In the genomic region with DNA sequence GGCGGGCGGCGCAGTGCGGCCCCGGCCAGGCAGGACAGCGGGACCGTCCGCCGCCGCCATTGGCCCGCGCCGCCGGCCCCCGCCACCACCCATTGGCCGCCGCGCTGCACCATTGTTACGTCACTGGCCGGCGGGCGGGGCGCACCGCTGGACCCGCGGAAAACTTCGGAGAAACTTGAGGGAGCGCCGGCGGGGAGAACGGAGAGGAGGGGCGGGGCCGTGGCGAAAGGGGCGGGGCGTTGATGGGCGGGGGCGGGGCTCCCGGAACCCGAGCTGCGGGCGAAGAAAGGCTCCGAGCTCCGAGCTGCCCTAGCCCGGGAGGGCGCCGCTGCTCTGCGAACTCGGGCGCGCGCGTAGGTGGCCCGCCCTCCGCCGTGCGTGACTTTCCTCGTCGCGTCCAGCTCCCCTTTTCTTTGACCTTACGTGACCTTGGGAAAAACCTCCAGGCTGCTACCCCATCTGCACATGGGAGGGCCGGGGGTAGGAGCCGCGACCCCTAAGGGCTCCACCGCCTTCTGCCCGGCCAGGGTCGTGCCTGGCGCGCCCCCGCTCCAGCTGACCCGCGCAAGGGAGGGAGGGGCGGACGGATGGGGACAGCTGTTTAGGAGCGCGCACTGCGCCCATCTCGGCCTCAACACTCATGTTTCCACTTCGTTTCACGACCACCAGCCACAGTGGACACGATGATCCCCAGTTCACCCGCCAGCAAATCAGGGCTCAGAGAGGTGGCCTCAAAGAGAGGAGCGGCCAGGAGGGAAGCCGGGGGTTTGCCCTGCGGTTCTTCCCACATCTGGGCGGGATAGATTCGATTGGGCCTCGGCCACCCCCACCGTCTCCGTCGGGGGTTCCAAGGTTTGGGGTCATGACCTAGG, we compare ENCODE assay signal across 8 cellular contexts. TPM values are rescaled to one million over a fixed set of nuclear protein-coding genes. Genes with fewer than 3 reads are reported as not detected.
DNase-seq lines count a peak whose midpoint lies in the region; ATAC-seq, FAIRE-seq and TF ChIP-seq lines count a peak whose summit lies in the region.

A gene with protein sequence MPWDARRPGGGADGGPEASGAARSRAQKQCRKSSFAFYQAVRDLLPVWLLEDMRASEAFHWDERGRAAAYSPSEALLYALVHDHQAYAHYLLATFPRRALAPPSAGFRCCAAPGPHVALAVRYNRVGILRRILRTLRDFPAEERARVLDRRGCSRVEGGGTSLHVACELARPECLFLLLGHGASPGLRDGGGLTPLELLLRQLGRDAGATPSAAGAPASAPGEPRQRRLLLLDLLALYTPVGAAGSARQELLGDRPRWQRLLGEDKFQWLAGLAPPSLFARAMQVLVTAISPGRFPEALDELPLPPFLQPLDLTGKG (minus strand): TSS at position 33 of the 872 bp plus-strand sequence. CDS start 1,887 bp downstream, outside the sequence.

- peak within 1 kb of the TSS; percentile 39 for H3K27ac ChIP-seq in CD8-positive, alpha-beta memory T cell (ENCODE audit: low read depth, low read length)
- H3K27ac ChIP-seq in OCI-LY3 (ENCODE audit: low read length): no peak within 1 kb of the TSS

- H3K4me3 ChIP-seq in CD8-positive, alpha-beta memory T cell (ENCODE audit: low read length): peak within 1 kb of the TSS; percentile 58
- peak within 1 kb of the TSS; percentile 91 for H3K4me3 ChIP-seq in OCI-LY3 (ENCODE audit: low read length)

- no peaks in the 10 kb centered on the region for H3K79me2 ChIP-seq in OCI-LY3 (ENCODE audit: low read length)

- H3K36me3 ChIP-seq in CD8-positive, alpha-beta memory T cell (ENCODE audit: insufficient read depth, low read length): no peaks in the 10 kb centered on the region
- no peaks in the 10 kb centered on the region for H3K36me3 ChIP-seq in OCI-LY3 (replicated peaks; ENCODE audit: low read depth, low read length)

- H3K27me3 Mint-ChIP-seq in CD8-positive, alpha-beta memory T cell: peaks cover 6 to 7% of the 10 kb centered on the region in 2 donors

- TF ChIP-seq CTCF in OCI-LY3 (IDR thresholded peaks at IDR 0.05; ENCODE audit: low read depth, low read length): no peak

- peaks cover 8 to 23% (median 11%) of the 10 kb centered on the region in 3 donors for H3K4me1 Mint-ChIP-seq in CD8-positive, alpha-beta memory T cell

- peak within 1 kb of the TSS; percentile 76; the same call in 1 of the 2 replicates for H2AFZ ChIP-seq in OCI-LY3 (ENCODE audit: low read depth, low read length)

- H3K36me3 Mint-ChIP-seq in CD8-positive, alpha-beta memory T cell: peaks cover 0 to 1% (median 0%) of the 10 kb centered on the region in 3 donors

- no peaks in the 10 kb centered on the region for H3K9me3 ChIP-seq in CD8-positive, alpha-beta memory T cell (ENCODE audit: low read length)
- no peaks in the 10 kb centered on the region for H3K9me3 ChIP-seq in OCI-LY3 (ENCODE audit: insufficient read depth, low read length)

- no peaks in the 10 kb centered on the region for H4K20me1 ChIP-seq in OCI-LY3 (ENCODE audit: insufficient read depth, low read length)

- peak within 1 kb of the TSS; percentile 63 for H3K9ac ChIP-seq in OCI-LY3 (ENCODE audit: low read length)

- peak; percentile 61 to 86 (median 76) for DNase-seq in CD8-positive, alpha-beta memory T cell
- DNase-seq in HTR-8/SVneo (ENCODE audit: insufficient read length, low spot score) (peak; percentile 95), activated T-cell treated with anti-CD3 and anti-CD28 coated beads for 24 hours (ENCODE audit: low read depth) (peak; percentile 87), epidermal melanocyte (ENCODE audit: insufficient read length, low spot score) (peak; percentile 98), middle frontal gyrus (ENCODE audit: extremely low spot score, low spot score) (peak; percentile 78)
- DNase-seq in stimulated activated CD8-positive, alpha-beta memory T cell treated with anti-CD3 and anti-CD28 coated beads, Interleukin-15, amount 100 ng/mL, for 4 hours (ENCODE audit: low read depth in 2 of 2): peak; percentile 72 to 77

- peak; percentile 97 for FAIRE-seq in HTR-8/SVneo (lab: Jason Lieb, UNC)

- H3K4me3 Mint-ChIP-seq in CD8-positive, alpha-beta memory T cell: peak within 1 kb of the TSS; percentile 79 to 93 (median 87)

- H3K4me2 ChIP-seq in OCI-LY3 (ENCODE audit: low read length): peak within 1 kb of the TSS; percentile 97

- ATAC-seq in GM21381 (IDR thresholded peaks at IDR 0.05; ENCODE audit: unreplicated experiment): peak; percentile 80

- no peaks in the 10 kb centered on the region for H3K9me3 Mint-ChIP-seq in CD8-positive, alpha-beta memory T cell

- CTCF ChIA-PET in CD8-positive, alpha-beta memory T cell (lab: Charles Lee): interaction anchor here (0.7 to 2.3 kb wide), 6 partner anchors 8 to 193 kb away, joined by 3 to 10 read pairs (median 5); no protein-coding TSS in a partner anchor

- H3K27ac Mint-ChIP-seq in CD8-positive, alpha-beta memory T cell: peak within 1 kb of the TSS; percentile 50 to 95 (median 68)

- POLR2A ChIA-PET in CD8-positive, alpha-beta memory T cell (lab: Charles Lee): interaction anchor here (0.5 kb wide), 1 partner anchor 46 kb away, joined by 3 read pairs; no protein-coding TSS in a partner anchor

- peaks cover 13% of the 10 kb centered on the region for H3K4me1 ChIP-seq in CD8-positive, alpha-beta memory T cell (ENCODE audit: insufficient read depth, low read length)
- H3K4me1 ChIP-seq in OCI-LY3 (ENCODE audit: low read length): peaks cover 12% of the 10 kb centered on the region

- H3K27me3 ChIP-seq in CD8-positive, alpha-beta memory T cell (ENCODE audit: insufficient read depth, low read length, poor library complexity, severe bottlenecking): no peaks in the 10 kb centered on the region
- no peaks in the 10 kb centered on the region for H3K27me3 ChIP-seq in OCI-LY3 (ENCODE audit: low read depth, low read length)

RNA-seq across cellular contexts. Expression of the gene that starts here (rescaled TPM):
- total RNA-seq in CD8-positive, alpha-beta memory T cell: 10 to 100 TPM; 10.1 to 12.1 TPM
- polyA plus RNA-seq in CD8-positive, alpha-beta memory T cell: 1.3 TPM
